In genomic region chr1:2195785-2196184, GRCh38 we compare ENCODE assay signal across 10 cellular contexts. TPM values are rescaled to one million over a fixed set of nuclear protein-coding genes. Genes with fewer than 3 reads are reported as not detected.
DNase-seq lines count a peak whose midpoint lies in the region; ATAC-seq and TF ChIP-seq lines count a peak whose summit lies in the region.
"Had no signal": no experiment of that assay in that cellular context is flagged by ENCODE, and none has a peak within 500 bp of the region (broad histone marks: within the 10 kb centered on the region; RNA-seq: fewer than 3 reads in every experiment).

No MANE protein-coding gene starts in this region.

- no peaks in the 10 kb centered on the region for H3K9me3 Mint-ChIP-seq in activated CD4-positive, alpha-beta T cell treated with anti-CD3 and anti-CD28 coated beads, Interleukin-2, amount 10 ng/mL, durations not matched to agents 24 days and 14 days
- H3K9me3 Mint-ChIP-seq: T-cell had no signal

- no peaks in the 10 kb centered on the region for H3K36me3 ChIP-seq in adipocyte (ENCODE audit: control insufficient read depth, insufficient read depth, low read length, severe bottlenecking)
- H3K36me3 ChIP-seq in mucosa of rectum (ENCODE audit: control insufficient read depth in 2 of 2, insufficient read depth in 2 of 2, low read length in 2 of 2): no peaks in the 10 kb centered on the region
- no peaks in the 10 kb centered on the region for H3K36me3 ChIP-seq in thyroid gland

- no peak overlapping the region for H3K4me3 Mint-ChIP-seq in activated CD4-positive, alpha-beta T cell treated with anti-CD3 and anti-CD28 coated beads, Interleukin-2, amount 10 ng/mL, durations not matched to agents 24 days and 14 days

- 58 to 100% methylated on average over 1 to 2 of the region's 11 CpGs for WGBS in thyroid gland, 2 donors

- intact Hi-C loops in activated CD4-positive, alpha-beta T cell treated with anti-CD3 and anti-CD28 coated beads, Interleukin-2, amount 10 ng/mL, durations not matched to agents 24 days and 14 days (cut with micrococcal nuclease): loop anchor here (1.0 to 5.0 kb wide), 6 partner anchors 9 to 353 kb away; partner anchors contain the start of gene PANK4
- intact Hi-C loops in thyroid gland (cut with DNase I): loop anchor here (2.0 to 10.0 kb wide), 2 partner anchors 187 to 329 kb away; partner anchors contain the start of gene PANK4

- no peak for TF ChIP-seq CTCF in thyroid gland (IDR thresholded peaks at IDR 0.05)

- no peaks in the 10 kb centered on the region for H3K27me3 Mint-ChIP-seq in activated CD4-positive, alpha-beta T cell treated with anti-CD3 and anti-CD28 coated beads, Interleukin-2, amount 10 ng/mL, durations not matched to agents 24 days and 14 days
- H3K27me3 Mint-ChIP-seq: T-cell had no signal

- DNase-seq in activated CD4-positive, alpha-beta T cell treated with anti-CD3 and anti-CD28 coated beads, Interleukin-2, amount 10 ng/mL, durations not matched to agents 24 days and 14 days: no peak
- no peak for DNase-seq in activated CD4-positive, alpha-beta T cell treated with anti-CD3 and anti-CD28 coated beads, Interleukin-2, amount 50 U/mL, for 1 hour
- DNase-seq in adipocyte (ENCODE audit: low read depth) (no peak), thyroid gland (no peak), NCI-H1105 treated with DMSO at 0.1 percent for 48 hours (lab: John Stamatoyannopoulos, UW) (no peak)
- DNase-seq in stimulated activated CD4-positive, alpha-beta T cell treated with anti-CD3 and anti-CD28 coated beads, Interleukin-4, amount 100 ng/mL, for 4 hours: no peak
- DNase-seq: NCI-H226 had no signal

- H3K9ac ChIP-seq in adipocyte (ENCODE audit: low read length) (peak overlapping the region; percentile 83), mucosa of rectum (ENCODE audit: low read depth in 1 of 2, low read length in 2 of 2) (peak overlapping the region in 1 of 2 donors; percentile 75)

- ATAC-seq in HG03354 (IDR thresholded peaks at IDR 0.05; ENCODE audit: poor library complexity, severe bottlenecking, unreplicated experiment): no peak

- H3K27ac Mint-ChIP-seq in activated CD4-positive, alpha-beta T cell treated with anti-CD3 and anti-CD28 coated beads, Interleukin-2, amount 10 ng/mL, durations not matched to agents 24 days and 14 days: peak overlapping the region; percentile 53

- peaks cover 2% of the 10 kb centered on the region for H3K36me3 Mint-ChIP-seq in activated CD4-positive, alpha-beta T cell treated with anti-CD3 and anti-CD28 coated beads, Interleukin-2, amount 10 ng/mL, durations not matched to agents 24 days and 14 days (ENCODE audit: low read depth)
- H3K36me3 Mint-ChIP-seq: T-cell had no signal

- H3K9me3 ChIP-seq in adipocyte (ENCODE audit: control insufficient read depth, low read length) (no peaks in the 10 kb centered on the region), mucosa of rectum (ENCODE audit: control insufficient read depth in 2 of 2, low read length in 2 of 2) (no peaks in the 10 kb centered on the region), thyroid gland (no peaks in the 10 kb centered on the region)

- TF ChIP-seq POLR2A in thyroid gland (IDR thresholded peaks at IDR 0.05): no peak

- H3K4me1 ChIP-seq in adipocyte (ENCODE audit: control insufficient read depth, insufficient read depth, low read length) (peaks cover 42% of the 10 kb centered on the region), mucosa of rectum (ENCODE audit: control insufficient read depth in 2 of 2, insufficient read depth in 2 of 2, low read length in 2 of 2) (peaks cover 29% of the 10 kb centered on the region in 2 donors), thyroid gland (peaks cover 41 to 65% of the 10 kb centered on the region in 2 donors)

- H3K27ac ChIP-seq in mucosa of rectum (ENCODE audit: low read depth in 2 of 2, low read length in 2 of 2) (peak overlapping the region; percentile 94), thyroid gland (peak overlapping the region; percentile 88 to 98 (median 92))

- H3K4me3 ChIP-seq in adipocyte (ENCODE audit: low read length) (no peak overlapping the region), mucosa of rectum (ENCODE audit: low read length in 2 of 2) (no peak overlapping the region), thyroid gland (replicated peaks in 1 of 3) (no peak overlapping the region)

- H3K4me1 Mint-ChIP-seq in activated CD4-positive, alpha-beta T cell treated with anti-CD3 and anti-CD28 coated beads, Interleukin-2, amount 10 ng/mL, durations not matched to agents 24 days and 14 days: peaks cover 18% of the 10 kb centered on the region

- H3K27me3 ChIP-seq in adipocyte (replicated peaks; ENCODE audit: control insufficient read depth, insufficient read depth, low read length) (no peaks in the 10 kb centered on the region), mucosa of rectum (ENCODE audit: control insufficient read depth in 2 of 2, insufficient read depth in 2 of 2, low read length in 2 of 2) (no peaks in the 10 kb centered on the region), thyroid gland (no peaks in the 10 kb centered on the region)

RNA-seq across cellular contexts. Expression of gene FAAP20, which starts 1.2 kb away (rescaled TPM):
- total RNA-seq in activated CD4-positive, alpha-beta T cell treated with anti-CD3 and anti-CD28 coated beads, Interleukin-2, amount 10 ng/mL, durations not matched to agents 24 days and 14 days: 55.8 and 60.3 TPM in 2 replicates
- total RNA-seq in thyroid gland: 10 to 100 TPM; 42.2 to 82.2 (median 50.2) TPM

RNA-seq across cellular contexts. Expression of gene SKI, which starts 32.3 kb away (rescaled TPM):
- 40.7 and 41.1 TPM in 2 replicates for total RNA-seq in activated CD4-positive, alpha-beta T cell treated with anti-CD3 and anti-CD28 coated beads, Interleukin-2, amount 10 ng/mL, durations not matched to agents 24 days and 14 days
- total RNA-seq in thyroid gland: 10 to 100 TPM; 31.4 to 59.6 (median 39.9) TPM
